ENCODE assay signal across 22 cellular contexts in genomic region chrX:154779261-154779660, GRCh38. TPM values are rescaled to one million over a fixed set of nuclear protein-coding genes. Genes with fewer than 3 reads are reported as not detected.
DNase-seq lines count a peak whose midpoint lies in the region; ATAC-seq, FAIRE-seq and TF ChIP-seq lines count a peak whose summit lies in the region.
"Had no signal": no experiment of that assay in that cellular context is flagged by ENCODE, and none has a peak within 500 bp of the region (broad histone marks: within the 10 kb centered on the region; RNA-seq: fewer than 3 reads in every experiment).

No MANE protein-coding gene starts in this region.

- no peak overlapping the region for H3K27ac ChIP-seq in HepG2 (ENCODE audit: extremely low read length, insufficient read depth, low read length)
- no peak overlapping the region for H3K27ac ChIP-seq in right lobe of liver
- no peak overlapping the region for H3K27ac ChIP-seq in RWPE2 (ENCODE audit: poor library complexity, severe bottlenecking)
- H3K27ac ChIP-seq: lower lobe of right lung, pancreas, stomach, upper lobe of right lung had no signal

- no peak overlapping the region for H3K4me3 Mint-ChIP-seq in activated T-helper 1 cell treated with anti-CD3 and anti-CD28 coated beads, Interleukin-12 subunit alpha, Interleukin-12 subunit beta, Interleukin-2, Interleukin-4 antibody, amounts not matched to agents 30 ng/mL and 10 ng/mL and 1 ng/mL, durations not matched to agents 14 hours and 24 hours and 36 hours
- H3K4me3 Mint-ChIP-seq: CD8-positive, alpha-beta memory T cell had no signal

- 0 out of 2 replicates have a peak, but pooled peaks cover 2% of the 10 kb centered on the region for H4K20me1 ChIP-seq in HepG2 (ENCODE audit: insufficient read depth, low read length)

- no peak overlapping the region for H3K27ac Mint-ChIP-seq in activated T-helper 1 cell treated with anti-CD3 and anti-CD28 coated beads, Interleukin-12 subunit alpha, Interleukin-12 subunit beta, Interleukin-2, Interleukin-4 antibody, amounts not matched to agents 30 ng/mL and 10 ng/mL and 1 ng/mL, durations not matched to agents 14 hours and 24 hours and 36 hours

- intact Hi-C loops in HepG2 (cut with micrococcal nuclease; ENCODE audit: unreplicated experiment) (no loop called here), right lobe of liver (cut with DNase I) (no loop called here), left colon (cut with DNase I, micrococcal nuclease) (no loop called here)
- intact Hi-C loops in activated T-helper 1 cell treated with anti-CD3 and anti-CD28 coated beads, Interleukin-12 subunit alpha, Interleukin-12 subunit beta, Interleukin-2, Interleukin-4 antibody, amounts not matched to agents 30 ng/mL and 10 ng/mL and 1 ng/mL, durations not matched to agents 14 hours and 24 hours and 36 hours (cut with micrococcal nuclease): no loop called here

- H3K4me1 Mint-ChIP-seq in activated T-helper 1 cell treated with anti-CD3 and anti-CD28 coated beads, Interleukin-12 subunit alpha, Interleukin-12 subunit beta, Interleukin-2, Interleukin-4 antibody, amounts not matched to agents 30 ng/mL and 10 ng/mL and 1 ng/mL, durations not matched to agents 14 hours and 24 hours and 36 hours (ENCODE audit: low read depth): peaks cover 26% of the 10 kb centered on the region

- H3K4me1 ChIP-seq in HepG2 (ENCODE audit: insufficient read depth, low read length): peaks cover 6% of the 10 kb centered on the region
- no peaks in the 10 kb centered on the region for H3K4me1 ChIP-seq in right lobe of liver
- H3K4me1 ChIP-seq in RWPE2 (ENCODE audit: insufficient read depth, poor library complexity, severe bottlenecking): no peaks in the 10 kb centered on the region
- H3K4me1 ChIP-seq: lower lobe of right lung, pancreas, stomach, upper lobe of right lung had no signal

- TF ChIP-seq EP300 in HepG2 (IDR thresholded peaks at IDR 0.05; ENCODE audit: low read depth in 2 of 2, low read length in 2 of 2) (no peak), HepG2 (CRISPR knock-in tag; IDR thresholded peaks at IDR 0.05; ENCODE audit: borderline replicate concordance) (no peak)

- H3K9me3 ChIP-seq in HepG2 (ENCODE audit: low read length) (no peaks in the 10 kb centered on the region), right lobe of liver (no peaks in the 10 kb centered on the region), RWPE2 (ENCODE audit: severe bottlenecking) (no peaks in the 10 kb centered on the region)
- H3K9me3 ChIP-seq: lower lobe of right lung, pancreas, stomach, upper lobe of right lung had no signal

- no peak for TF ChIP-seq RAD21 in HepG2 (CRISPR knock-in tag; IDR thresholded peaks at IDR 0.05)

- no peaks in the 10 kb centered on the region for H3K9me3 Mint-ChIP-seq in activated T-helper 1 cell treated with anti-CD3 and anti-CD28 coated beads, Interleukin-12 subunit alpha, Interleukin-12 subunit beta, Interleukin-2, Interleukin-4 antibody, amounts not matched to agents 30 ng/mL and 10 ng/mL and 1 ng/mL, durations not matched to agents 14 hours and 24 hours and 36 hours

- no peak overlapping the region for H3K4me2 ChIP-seq in HepG2 (ENCODE audit: low read depth, low read length)

- H3K4me3 ChIP-seq in HepG2 (replicated peaks in 1 of 3; ENCODE audit: insufficient read depth in 1 of 3, low read depth in 2 of 3, low read length in 3 of 3) (no peak overlapping the region), right lobe of liver (no peak overlapping the region), RWPE2 (ENCODE audit: severe bottlenecking) (no peak overlapping the region)
- H3K4me3 ChIP-seq: lower lobe of right lung, pancreas, stomach, upper lobe of right lung had no signal

- H3K27me3 ChIP-seq in HepG2 (ENCODE audit: control insufficient read depth in 1 of 2, insufficient read depth in 2 of 2, low read length in 2 of 2) (no peaks in the 10 kb centered on the region), right lobe of liver (no peaks in the 10 kb centered on the region), RWPE2 (ENCODE audit: insufficient read depth, poor library complexity, severe bottlenecking) (no peaks in the 10 kb centered on the region)
- H3K27me3 ChIP-seq: pancreas, stomach, upper lobe of right lung had no signal

- no peak overlapping the region for H2AFZ ChIP-seq in HepG2 (ENCODE audit: low read length)

- POLR2A ChIA-PET in HepG2 (lab: Yijun Ruan, JAX): interaction anchor here (1.7 kb wide), 1 partner anchor 20 kb away, joined by 4 read pairs; no protein-coding TSS in a partner anchor

- TF ChIP-seq CTCF in HepG2 (CRISPR knock-in tag; IDR thresholded peaks at IDR 0.05) (no peak), right lobe of liver (IDR thresholded peaks at IDR 0.05) (no peak), RWPE2 (IDR thresholded peaks at IDR 0.05; ENCODE audit: poor library complexity, severe bottlenecking) (no peak)

- FAIRE-seq in HepG2 (lab: Jason Lieb, UNC): no peak
- FAIRE-seq: colon, pancreas had no signal

- H3K36me3 ChIP-seq in HepG2 (replicated peaks in 1 of 2; ENCODE audit: control insufficient read depth in 1 of 2, insufficient read depth in 2 of 2, low read length in 2 of 2) (peaks cover 8 to 20% of the 10 kb centered on the region in 2 experiments; a peak in 4 of 5 replicates), right lobe of liver (peaks cover 0 to 19% (median 4%) of the 10 kb centered on the region in 4 donors), RWPE2 (ENCODE audit: low read depth) (peaks cover 35% of the 10 kb centered on the region)

- 0 out of 3 replicates have a peak, but pooled peaks have one; percentile 11 for ATAC-seq in HepG2
- no peak for ATAC-seq in right lobe of liver
- ATAC-seq in RWPE2 (ENCODE audit: low read depth): peak; percentile 33; the same call in 1 of the 3 replicates
- no peak for ATAC-seq in left lobe of liver
- no peak for ATAC-seq in left colon
- ATAC-seq: lower lobe of right lung, pancreas, sciatic nerve, SK-N-SH treated with all-trans-retinoic acid at 6 μM for 48 hours, upper lobe of right lung had no signal

- peaks cover 40% of the 10 kb centered on the region for H3K36me3 Mint-ChIP-seq in activated T-helper 1 cell treated with anti-CD3 and anti-CD28 coated beads, Interleukin-12 subunit alpha, Interleukin-12 subunit beta, Interleukin-2, Interleukin-4 antibody, amounts not matched to agents 30 ng/mL and 10 ng/mL and 1 ng/mL, durations not matched to agents 14 hours and 24 hours and 36 hours (ENCODE audit: low read depth)

- BruUV-seq in HepG2 (replicated peaks; lab: Mats Ljungman, UMichigan): no TSS peak

- H3K27me3 Mint-ChIP-seq in activated T-helper 1 cell treated with anti-CD3 and anti-CD28 coated beads, Interleukin-12 subunit alpha, Interleukin-12 subunit beta, Interleukin-2, Interleukin-4 antibody, amounts not matched to agents 30 ng/mL and 10 ng/mL and 1 ng/mL, durations not matched to agents 14 hours and 24 hours and 36 hours (ENCODE audit: insufficient read depth): no peaks in the 10 kb centered on the region

- in situ Hi-C loops in HepG2 (cut with HindIII; ENCODE audit: extremely low pct_ligation_motif_present, low pct_unique_long_range_greater_than_20kb): no loop called here

- no peak overlapping the region for H3K9ac ChIP-seq in HepG2 (ENCODE audit: insufficient read depth, low read depth, low read length)

- WGBS in HepG2 (ENCODE audit: low lambda C conversion rate): 91% methylated on average over 2 of the region's 4 CpGs
- WGBS in right lobe of liver (ENCODE audit: insufficient coverage, low coverage, low lambda C conversion rate, missing lambda C conversion rate): 100% methylated on average over 2 of the region's 4 CpGs

- no peaks in the 10 kb centered on the region for H3K79me2 ChIP-seq in HepG2 (ENCODE audit: insufficient read depth, low read length)

- DNase-seq in HepG2 (ENCODE audit: low spot score) (no peak), right lobe of liver (no peak), RWPE2 (ENCODE audit: low spot score) (no peak), fibroblast of peridontal ligament (ENCODE audit: extremely low read depth) (peak; percentile 74), stromal cell of bone marrow (ENCODE audit: low read depth) (peak; percentile 38), left lobe of liver (ENCODE audit: low spot score) (no peak), left colon (no peak)
- no peak for DNase-seq in activated T-helper 1 cell treated with anti-CD3 and anti-CD28 coated beads, Interleukin-12 subunit alpha, Interleukin-12 subunit beta, Interleukin-2, Interleukin-4 antibody, amounts not matched to agents 30 ng/mL and 10 ng/mL and 1 ng/mL, durations not matched to agents 14 hours and 24 hours and 36 hours (ENCODE audit: low spot score)
- DNase-seq: activated gamma-delta T cell; anterior cingulate cortex; CD8-positive, alpha-beta memory T cell; KG1; lower lobe of right lung; NCI-H2171; pancreas; stomach; T1000; upper lobe of right lung had no signal

- CTCF ChIA-PET in HepG2 (lab: Yijun Ruan, JAX; ENCODE audit: low intra/inter-chr PET ratio, low total read pairs): no interaction called here

- TF ChIP-seq POLR2A in HepG2 (IDR thresholded peaks at IDR 0.05; ENCODE audit: insufficient read depth in 1 of 2, low read depth in 2 of 2, low read length in 2 of 2) (no peak), right lobe of liver (IDR thresholded peaks at IDR 0.05) (no peak)

RNA-seq across cellular contexts. Expression of gene DKC1, which starts 16.6 kb away (rescaled TPM):
- total RNA-seq in HepG2 (2016; rRNA removed; fragmentation: Illumina TruSeq; extraction: Trizol): 102 and 150 TPM in 2 replicates
- total RNA-seq in HepG2 (2016; cell fraction: cytosol; rRNA removed; fragmentation: Illumina TruSeq; extraction: Trizol; ENCODE audit: low read depth): 22.8 and 23.0 TPM in 2 replicates
- 102 and 151 TPM in 2 replicates for total RNA-seq in HepG2 (2016; cell fraction: insoluble cytoplasmic fraction; rRNA removed; fragmentation: Illumina TruSeq; extraction: Trizol)
- total RNA-seq in HepG2 (2016; cell fraction: membrane; rRNA removed; fragmentation: Illumina TruSeq; extraction: Trizol): 30.2 and 37.3 TPM in 2 replicates
- 62.0 and 64.5 TPM in 2 replicates for total RNA-seq in HepG2 (2016; cell fraction: nucleus; rRNA removed; fragmentation: Illumina TruSeq; extraction: Trizol)
- polyA plus RNA-seq in HepG2 (2011; rRNA removed): 45.4 and 61.6 TPM in 2 replicates
- 42.0 and 60.1 TPM in 2 replicates for polyA plus RNA-seq in HepG2 (2011; cell fraction: cytosol; rRNA removed)
- polyA plus RNA-seq in HepG2 (2011; cell fraction: nucleus; rRNA removed): 42.2 and 51.5 TPM in 2 replicates
- polyA plus RNA-seq in HepG2 (2012): 78.2 and 80.7 TPM in 2 replicates
- polyA plus RNA-seq in HepG2 (2016; cell fraction: cytosol; fragmentation: Illumina TruSeq; extraction: Trizol; ENCODE audit: low read depth): 10.7 and 11.1 TPM in 2 replicates
- polyA plus RNA-seq in HepG2 (2016; cell fraction: insoluble cytoplasmic fraction; fragmentation: Illumina TruSeq; extraction: Trizol; ENCODE audit: low read depth): 172 and 182 TPM in 2 replicates
- polyA plus RNA-seq in HepG2 (2016; cell fraction: membrane; fragmentation: Illumina TruSeq; extraction: Trizol; ENCODE audit: low read depth): 20.1 and 22.3 TPM in 2 replicates
- polyA plus RNA-seq in HepG2 (2016; cell fraction: nucleus; fragmentation: Illumina TruSeq; extraction: Trizol; ENCODE audit: insufficient read depth, low read depth): 93.0 and 104 TPM in 2 replicates
- polyA minus RNA-seq in HepG2 (2011; rRNA and poly(A)+ RNA removed; ENCODE audit: low replicate concordance): 31.1 and 142 TPM in 2 replicates
- 26.4 and 28.8 TPM in 2 replicates for polyA minus RNA-seq in HepG2 (2011; cell fraction: cytosol; rRNA and poly(A)+ RNA removed)
- 83.4 and 85.1 TPM in 2 replicates for polyA minus RNA-seq in HepG2 (2011; cell fraction: nucleus; rRNA and poly(A)+ RNA removed)
- total RNA-seq in right lobe of liver: 10 to 100 TPM in 5 of 6 experiments, 1 to 10 TPM in 1; 9.7 to 21.2 (median 17.7) TPM
- 9.6 TPM for total RNA-seq in left lobe of liver
- total RNA-seq in left colon: 10 to 100 TPM; 25.6 to 41.6 TPM
- 186 and 188 TPM in 2 replicates for total RNA-seq in activated T-helper 1 cell treated with anti-CD3 and anti-CD28 coated beads, Interleukin-12 subunit alpha, Interleukin-12 subunit beta, Interleukin-2, Interleukin-4 antibody, amounts not matched to agents 30 ng/mL and 10 ng/mL and 1 ng/mL, durations not matched to agents 14 hours and 24 hours and 36 hours

RNA-seq across cellular contexts. Expression of gene MPP1, which starts 26.0 kb away (rescaled TPM):
- 8.1 and 9.4 TPM in 2 replicates for total RNA-seq in HepG2 (2016; rRNA removed; fragmentation: Illumina TruSeq; extraction: Trizol)
- 4.6 and 5.9 TPM in 2 replicates for total RNA-seq in HepG2 (2016; cell fraction: cytosol; rRNA removed; fragmentation: Illumina TruSeq; extraction: Trizol; ENCODE audit: low read depth)
- 8.7 and 9.1 TPM in 2 replicates for total RNA-seq in HepG2 (2016; cell fraction: insoluble cytoplasmic fraction; rRNA removed; fragmentation: Illumina TruSeq; extraction: Trizol)
- total RNA-seq in HepG2 (2016; cell fraction: membrane; rRNA removed; fragmentation: Illumina TruSeq; extraction: Trizol): 5.0 and 5.5 TPM in 2 replicates
- 6.6 and 7.1 TPM in 2 replicates for total RNA-seq in HepG2 (2016; cell fraction: nucleus; rRNA removed; fragmentation: Illumina TruSeq; extraction: Trizol)
- polyA plus RNA-seq in HepG2 (2011; rRNA removed): 7.0 and 7.8 TPM in 2 replicates
- polyA plus RNA-seq in HepG2 (2011; cell fraction: cytosol; rRNA removed): 6.1 and 6.4 TPM in 2 replicates
- 12.9 and 14.5 TPM in 2 replicates for polyA plus RNA-seq in HepG2 (2011; cell fraction: nucleus; rRNA removed)
- 13.1 and 19.8 TPM in 2 replicates for polyA plus RNA-seq in HepG2 (2012)
- 2.6 and 2.9 TPM in 2 replicates for polyA plus RNA-seq in HepG2 (2016; cell fraction: cytosol; fragmentation: Illumina TruSeq; extraction: Trizol; ENCODE audit: low read depth)
- polyA plus RNA-seq in HepG2 (2016; cell fraction: insoluble cytoplasmic fraction; fragmentation: Illumina TruSeq; extraction: Trizol; ENCODE audit: low read depth): 8.3 and 8.9 TPM in 2 replicates
- polyA plus RNA-seq in HepG2 (2016; cell fraction: membrane; fragmentation: Illumina TruSeq; extraction: Trizol; ENCODE audit: low read depth): 3.6 and 3.7 TPM in 2 replicates
- polyA plus RNA-seq in HepG2 (2016; cell fraction: nucleus; fragmentation: Illumina TruSeq; extraction: Trizol; ENCODE audit: insufficient read depth, low read depth): 14.1 and 14.8 TPM in 2 replicates
- 5.9 and 9.9 TPM in 2 replicates for polyA minus RNA-seq in HepG2 (2011; rRNA and poly(A)+ RNA removed; ENCODE audit: low replicate concordance)
- polyA minus RNA-seq in HepG2 (2011; cell fraction: cytosol; rRNA and poly(A)+ RNA removed): 4.9 and 6.3 TPM in 2 replicates
- polyA minus RNA-seq in HepG2 (2011; cell fraction: nucleus; rRNA and poly(A)+ RNA removed): 9.2 and 13.4 TPM in 2 replicates
- 10 to 100 TPM; 20.2 to 51.7 (median 32.5) TPM for total RNA-seq in right lobe of liver
- 22.9 TPM for total RNA-seq in left lobe of liver
- 10 to 100 TPM; 24.6 to 26.9 TPM for total RNA-seq in left colon
- total RNA-seq in activated T-helper 1 cell treated with anti-CD3 and anti-CD28 coated beads, Interleukin-12 subunit alpha, Interleukin-12 subunit beta, Interleukin-2, Interleukin-4 antibody, amounts not matched to agents 30 ng/mL and 10 ng/mL and 1 ng/mL, durations not matched to agents 14 hours and 24 hours and 36 hours: 27.8 and 28.7 TPM in 2 replicates

RNA-seq across cellular contexts. Expression of gene GAB3, which starts 28.4 kb away (rescaled TPM):
- total RNA-seq in HepG2 (2016; rRNA removed; fragmentation: Illumina TruSeq; extraction: Trizol) (not detected in 2 replicates), right lobe of liver (1 to 10 TPM in 3 of 6 experiments, under 1 TPM in 3; 0.64 to 1.7 (median 1.1) TPM), left lobe of liver (0.73 TPM), left colon (1 to 10 TPM; 1.2 to 2.3 TPM)
- not detected in 2 replicates for total RNA-seq in HepG2 (2016; cell fraction: cytosol; rRNA removed; fragmentation: Illumina TruSeq; extraction: Trizol; ENCODE audit: low read depth)
- total RNA-seq in HepG2 (2016; cell fraction: insoluble cytoplasmic fraction; rRNA removed; fragmentation: Illumina TruSeq; extraction: Trizol): not detected in 2 replicates
- total RNA-seq in HepG2 (2016; cell fraction: membrane; rRNA removed; fragmentation: Illumina TruSeq; extraction: Trizol): not detected in 2 replicates
- total RNA-seq in HepG2 (2016; cell fraction: nucleus; rRNA removed; fragmentation: Illumina TruSeq; extraction: Trizol): not detected in 2 replicates
- polyA plus RNA-seq in HepG2 (2011; rRNA removed): 0.01 TPM in 1 of 2 replicates, not detected in the other
- not detected in 2 replicates for polyA plus RNA-seq in HepG2 (2011; cell fraction: cytosol; rRNA removed)
- not detected in 2 replicates for polyA plus RNA-seq in HepG2 (2011; cell fraction: nucleus; rRNA removed)
- not detected in 2 replicates for polyA plus RNA-seq in HepG2 (2012)
- not detected in 2 replicates for polyA plus RNA-seq in HepG2 (2016; cell fraction: cytosol; fragmentation: Illumina TruSeq; extraction: Trizol; ENCODE audit: low read depth)
- polyA plus RNA-seq in HepG2 (2016; cell fraction: insoluble cytoplasmic fraction; fragmentation: Illumina TruSeq; extraction: Trizol; ENCODE audit: low read depth): not detected in 2 replicates
- not detected in 2 replicates for polyA plus RNA-seq in HepG2 (2016; cell fraction: membrane; fragmentation: Illumina TruSeq; extraction: Trizol; ENCODE audit: low read depth)
- not detected in 2 replicates for polyA plus RNA-seq in HepG2 (2016; cell fraction: nucleus; fragmentation: Illumina TruSeq; extraction: Trizol; ENCODE audit: insufficient read depth, low read depth)
- 0.21 TPM in 1 of 2 replicates, not detected in the other for polyA minus RNA-seq in HepG2 (2011; rRNA and poly(A)+ RNA removed; ENCODE audit: low replicate concordance)
- not detected in 2 replicates for polyA minus RNA-seq in HepG2 (2011; cell fraction: cytosol; rRNA and poly(A)+ RNA removed)
- polyA minus RNA-seq in HepG2 (2011; cell fraction: nucleus; rRNA and poly(A)+ RNA removed): not detected in 2 replicates
- total RNA-seq in activated T-helper 1 cell treated with anti-CD3 and anti-CD28 coated beads, Interleukin-12 subunit alpha, Interleukin-12 subunit beta, Interleukin-2, Interleukin-4 antibody, amounts not matched to agents 30 ng/mL and 10 ng/mL and 1 ng/mL, durations not matched to agents 14 hours and 24 hours and 36 hours: 5.1 TPM in 2 replicates

RNA-seq across cellular contexts. Expression of gene SMIM9, which starts 55.2 kb away (rescaled TPM):
- total RNA-seq in HepG2 (2016; rRNA removed; fragmentation: Illumina TruSeq; extraction: Trizol): not detected in 2 replicates
- total RNA-seq in HepG2 (2016; cell fraction: cytosol; rRNA removed; fragmentation: Illumina TruSeq; extraction: Trizol; ENCODE audit: low read depth): not detected in 2 replicates
- total RNA-seq in HepG2 (2016; cell fraction: insoluble cytoplasmic fraction; rRNA removed; fragmentation: Illumina TruSeq; extraction: Trizol): not detected in 2 replicates
- total RNA-seq in HepG2 (2016; cell fraction: membrane; rRNA removed; fragmentation: Illumina TruSeq; extraction: Trizol): not detected in 2 replicates
- total RNA-seq in HepG2 (2016; cell fraction: nucleus; rRNA removed; fragmentation: Illumina TruSeq; extraction: Trizol): not detected in 2 replicates
- polyA plus RNA-seq in HepG2 (2011; rRNA removed): not detected in 2 replicates
- not detected in 2 replicates for polyA plus RNA-seq in HepG2 (2011; cell fraction: cytosol; rRNA removed)
- polyA plus RNA-seq in HepG2 (2011; cell fraction: nucleus; rRNA removed): not detected in 2 replicates
- not detected in 2 replicates for polyA plus RNA-seq in HepG2 (2012)
- polyA plus RNA-seq in HepG2 (2016; cell fraction: cytosol; fragmentation: Illumina TruSeq; extraction: Trizol; ENCODE audit: low read depth): not detected in 2 replicates
- polyA plus RNA-seq in HepG2 (2016; cell fraction: insoluble cytoplasmic fraction; fragmentation: Illumina TruSeq; extraction: Trizol; ENCODE audit: low read depth): not detected in 2 replicates
- not detected in 2 replicates for polyA plus RNA-seq in HepG2 (2016; cell fraction: membrane; fragmentation: Illumina TruSeq; extraction: Trizol; ENCODE audit: low read depth)
- not detected in 2 replicates for polyA plus RNA-seq in HepG2 (2016; cell fraction: nucleus; fragmentation: Illumina TruSeq; extraction: Trizol; ENCODE audit: insufficient read depth, low read depth)
- polyA minus RNA-seq in HepG2 (2011; rRNA and poly(A)+ RNA removed; ENCODE audit: low replicate concordance): not detected in 2 replicates
- not detected in 2 replicates for polyA minus RNA-seq in HepG2 (2011; cell fraction: cytosol; rRNA and poly(A)+ RNA removed)
- not detected in 2 replicates for polyA minus RNA-seq in HepG2 (2011; cell fraction: nucleus; rRNA and poly(A)+ RNA removed)
- not detected for total RNA-seq in right lobe of liver
- total RNA-seq in left lobe of liver: not detected
- not detected for total RNA-seq in left colon
- total RNA-seq in activated T-helper 1 cell treated with anti-CD3 and anti-CD28 coated beads, Interleukin-12 subunit alpha, Interleukin-12 subunit beta, Interleukin-2, Interleukin-4 antibody, amounts not matched to agents 30 ng/mL and 10 ng/mL and 1 ng/mL, durations not matched to agents 14 hours and 24 hours and 36 hours: not detected in 2 replicates
- total RNA-seq: CD8-positive, alpha-beta memory T cell; H4; lower lobe of right lung; pancreas; sciatic nerve; stomach; upper lobe of right lung had no signal
- polyA plus RNA-seq: CD8-positive, alpha-beta memory T cell; pancreas; stomach had no signal

Comparison
In these comparisons a context has a peak if more than half of its experiments do, and no peak if none do; other contexts are left out.
1. ATAC-seq: peak in HepG2 (single experiment) and RWPE2 (single experiment); none in right lobe of liver (0 of 4), left lobe of liver (single experiment) and left colon (single experiment).
2. DNase-seq: peak in fibroblast of peridontal ligament (single experiment) and stromal cell of bone marrow (single experiment); none in HepG2 (single experiment), right lobe of liver (0 of 3), RWPE2 (single experiment), left lobe of liver (single experiment), left colon (0 of 2) and activated T-helper 1 cell treated with anti-CD3 and anti-CD28 coated beads, Interleukin-12 subunit alpha, Interleukin-12 subunit beta, Interleukin-2, Interleukin-4 antibody, amounts not matched to agents 30 ng/mL and 10 ng/mL and 1 ng/mL, durations not matched to agents 14 hours and 24 hours and 36 hours (single experiment).